1 cellular context compared by ENCODE assay signal in the genomic region with DNA sequence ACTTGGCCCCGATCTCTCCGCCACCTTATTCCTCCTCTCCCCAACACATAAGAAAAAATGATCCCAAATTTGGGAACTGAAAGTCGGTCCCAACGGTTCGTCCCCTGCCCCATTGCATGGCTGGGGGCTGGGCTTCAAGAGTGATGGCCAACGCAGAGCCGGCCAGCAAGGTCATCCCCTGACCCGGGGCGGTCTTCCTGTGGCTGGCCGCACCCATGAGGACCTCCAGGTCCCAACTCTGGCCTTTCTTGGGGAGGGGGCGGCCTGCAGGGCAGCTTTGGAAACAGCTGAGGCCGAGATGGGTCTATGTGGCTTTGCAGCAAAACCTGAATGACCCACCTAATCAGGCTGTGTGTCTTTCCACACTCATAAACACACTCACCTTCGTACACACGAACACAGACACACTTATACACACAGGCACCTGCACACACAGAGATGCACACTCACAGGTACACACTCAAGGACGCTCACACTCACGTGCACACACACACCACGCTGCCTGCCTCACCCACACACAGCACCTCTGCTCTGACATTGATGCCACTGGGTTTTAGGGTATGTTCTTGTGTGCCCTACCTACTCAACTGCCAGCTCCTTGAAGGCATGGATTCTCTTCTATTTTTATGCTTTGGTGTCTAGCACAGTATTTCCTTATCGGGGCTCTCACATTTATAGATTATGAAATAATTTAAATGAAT.
TF ChIP-seq lines count a peak whose summit lies in the region.

No MANE protein-coding gene starts in this region.

TF ChIP-seq in GM12878, 131 proteins besides CTCF, POLR2A, EP300 and RAD21:
- no peak for TF ChIP-seq MYC (IDR thresholded peaks at IDR 0.05; ENCODE audit: insufficient read depth, insufficient read length, insufficient replicate concordance, low read length, severe bottlenecking)
- no peak for TF ChIP-seq RCOR1 (conservative IDR thresholded peaks at IDR 0.05; ENCODE audit: low read depth, low read length)
- TF ChIP-seq PAX5 (IDR thresholded peaks at IDR 0.05; ENCODE audit: borderline replicate concordance, low read depth, low read length): no peak
- TF ChIP-seq MLLT1 (IDR thresholded peaks at IDR 0.05): no peak
- no peak for TF ChIP-seq E2F4 (IDR thresholded peaks at IDR 0.05; ENCODE audit: low read depth, low read length)
